Comparison of ENCODE assay signal across 1 cellular context in the genomic region with DNA sequence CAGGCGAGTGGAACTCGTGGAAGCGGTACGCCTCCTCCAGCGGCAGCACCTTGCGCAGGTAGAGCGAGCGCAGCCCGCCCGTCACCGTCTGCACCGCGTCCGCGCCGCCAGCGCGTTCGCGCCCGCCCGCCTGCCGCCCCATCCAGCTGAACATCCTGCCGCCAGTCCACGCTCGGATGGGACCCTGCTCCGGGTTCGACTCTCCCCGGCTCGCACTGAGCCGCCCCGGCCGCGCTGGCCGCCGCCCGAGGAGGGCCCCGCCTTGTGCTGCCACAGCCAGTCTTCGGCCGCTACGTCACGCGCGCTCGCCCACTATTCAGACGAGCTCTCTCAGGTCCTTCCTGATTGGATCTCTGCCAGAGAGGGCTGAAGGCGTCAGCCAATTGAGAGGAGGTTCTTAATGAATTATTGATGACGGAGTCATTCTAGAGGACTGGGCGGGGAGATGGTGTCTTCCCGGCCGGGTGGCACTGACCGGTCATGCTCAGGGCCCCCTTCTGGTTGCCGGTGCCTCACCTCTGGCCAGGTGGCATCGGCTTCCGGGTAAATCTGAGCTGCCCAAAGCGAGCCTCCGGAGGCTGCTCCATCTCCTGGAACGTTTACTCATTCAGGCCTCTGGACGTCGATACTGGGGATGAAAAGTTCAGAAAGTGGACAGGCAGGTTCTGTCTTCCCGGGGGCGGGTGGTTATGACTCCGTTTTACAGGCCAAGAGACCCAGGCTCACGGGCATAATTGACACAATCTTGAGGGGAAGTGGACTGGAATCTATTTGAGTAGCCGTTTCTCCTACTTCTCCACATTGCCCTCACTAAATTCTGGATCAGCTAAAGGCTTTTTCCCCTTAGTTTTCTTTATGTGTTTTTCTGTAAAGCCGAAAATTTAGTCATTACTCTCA.
TF ChIP-seq lines count a peak whose summit lies in the region.

A gene (minus strand): TSS at position 217 of the 897 bp plus-strand sequence. CDS start 63 bp downstream, at position 154.

TF ChIP-seq in HepG2, 621 proteins besides CTCF, POLR2A, EP300 and RAD21 (continued from another document and continues in another):
- TF ChIP-seq, protein P1, sequence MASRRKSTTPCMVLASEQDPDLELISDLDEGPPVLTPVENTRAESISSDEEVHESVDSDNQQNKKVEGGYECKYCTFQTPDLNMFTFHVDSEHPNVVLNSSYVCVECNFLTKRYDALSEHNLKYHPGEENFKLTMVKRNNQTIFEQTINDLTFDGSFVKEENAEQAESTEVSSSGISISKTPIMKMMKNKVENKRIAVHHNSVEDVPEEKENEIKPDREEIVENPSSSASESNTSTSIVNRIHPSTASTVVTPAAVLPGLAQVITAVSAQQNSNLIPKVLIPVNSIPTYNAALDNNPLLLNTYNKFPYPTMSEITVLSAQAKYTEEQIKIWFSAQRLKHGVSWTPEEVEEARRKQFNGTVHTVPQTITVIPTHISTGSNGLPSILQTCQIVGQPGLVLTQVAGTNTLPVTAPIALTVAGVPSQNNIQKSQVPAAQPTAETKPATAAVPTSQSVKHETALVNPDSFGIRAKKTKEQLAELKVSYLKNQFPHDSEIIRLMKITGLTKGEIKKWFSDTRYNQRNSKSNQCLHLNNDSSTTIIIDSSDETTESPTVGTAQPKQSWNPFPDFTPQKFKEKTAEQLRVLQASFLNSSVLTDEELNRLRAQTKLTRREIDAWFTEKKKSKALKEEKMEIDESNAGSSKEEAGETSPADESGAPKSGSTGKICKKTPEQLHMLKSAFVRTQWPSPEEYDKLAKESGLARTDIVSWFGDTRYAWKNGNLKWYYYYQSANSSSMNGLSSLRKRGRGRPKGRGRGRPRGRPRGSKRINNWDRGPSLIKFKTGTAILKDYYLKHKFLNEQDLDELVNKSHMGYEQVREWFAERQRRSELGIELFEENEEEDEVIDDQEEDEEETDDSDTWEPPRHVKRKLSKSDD (CRISPR knock-in tag; IDR thresholded peaks at IDR 0.05; ENCODE audit: low read depth) = 0 out of 2 replicates have a peak, but pooled peaks have one; percentile 32
- TF ChIP-seq SP2 (CRISPR knock-in tag; IDR thresholded peaks at IDR 0.05) (peak; percentile 88), JUND (CRISPR knock-in tag; IDR thresholded peaks at IDR 0.05) (no peak), ZIK1 (CRISPR knock-in tag; IDR thresholded peaks at IDR 0.05; ENCODE audit: borderline replicate concordance, low read depth) (peak; percentile 24; the same call in 1 of the 2 replicates), POLR2AphosphoS5 (IDR thresholded peaks at IDR 0.05; ENCODE audit: low read depth, low read length) (peak; percentile 42; the same call in 1 of the 2 replicates), SP4 (CRISPR knock-in tag; IDR thresholded peaks at IDR 0.05) (peak; percentile 88), MIER3 (CRISPR knock-in tag; IDR thresholded peaks at IDR 0.05; ENCODE audit: borderline replicate concordance) (0 out of 2 replicates have a peak, but pooled peaks have one; percentile 4), KLF11 (CRISPR knock-in tag; IDR thresholded peaks at IDR 0.05) (no peak), MED13 (CRISPR knock-in tag; IDR thresholded peaks at IDR 0.05) (no peak), TARDBP (CRISPR knock-in tag; IDR thresholded peaks at IDR 0.05) (peak; percentile 35; the same call in 1 of the 2 replicates), HMG20B (CRISPR knock-in tag; conservative IDR thresholded peaks at IDR 0.05) (peak; percentile 65), ZNF589 (CRISPR knock-in tag; conservative IDR thresholded peaks at IDR 0.05) (0 out of 2 replicates have a peak, but pooled peaks have one; percentile 2), ZNF672 (CRISPR knock-in tag; IDR thresholded peaks at IDR 0.05) (no peak), SOX13 (IDR thresholded peaks at IDR 0.05) (no peak), SOX13 (CRISPR knock-in tag; conservative IDR thresholded peaks at IDR 0.05 in 1 of 2, IDR thresholded peaks at IDR 0.05 in 1 of 2) (no peak), ZNF768 (CRISPR knock-in tag; IDR thresholded peaks at IDR 0.05) (peak; percentile 66), RARA (CRISPR knock-in tag; IDR thresholded peaks at IDR 0.05) (peak; percentile 40), ZNF431 (CRISPR knock-in tag; IDR thresholded peaks at IDR 0.05; ENCODE audit: borderline replicate concordance, low read depth) (no peak), ARHGAP35 (CRISPR knock-in tag; IDR thresholded peaks at IDR 0.05; ENCODE audit: borderline replicate concordance) (peak; percentile 59; the same call in 1 of the 2 replicates)
- TF ChIP-seq, protein P2, sequence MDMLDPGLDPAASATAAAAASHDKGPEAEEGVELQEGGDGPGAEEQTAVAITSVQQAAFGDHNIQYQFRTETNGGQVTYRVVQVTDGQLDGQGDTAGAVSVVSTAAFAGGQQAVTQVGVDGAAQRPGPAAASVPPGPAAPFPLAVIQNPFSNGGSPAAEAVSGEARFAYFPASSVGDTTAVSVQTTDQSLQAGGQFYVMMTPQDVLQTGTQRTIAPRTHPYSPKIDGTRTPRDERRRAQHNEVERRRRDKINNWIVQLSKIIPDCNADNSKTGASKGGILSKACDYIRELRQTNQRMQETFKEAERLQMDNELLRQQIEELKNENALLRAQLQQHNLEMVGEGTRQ (IDR thresholded peaks at IDR 0.05; ENCODE audit: low read depth, low read length) = no peak
- TF ChIP-seq, protein P2 (CRISPR knock-in tag; IDR thresholded peaks at IDR 0.05; ENCODE audit: borderline replicate concordance) = no peak
- TF ChIP-seq, protein P3, sequence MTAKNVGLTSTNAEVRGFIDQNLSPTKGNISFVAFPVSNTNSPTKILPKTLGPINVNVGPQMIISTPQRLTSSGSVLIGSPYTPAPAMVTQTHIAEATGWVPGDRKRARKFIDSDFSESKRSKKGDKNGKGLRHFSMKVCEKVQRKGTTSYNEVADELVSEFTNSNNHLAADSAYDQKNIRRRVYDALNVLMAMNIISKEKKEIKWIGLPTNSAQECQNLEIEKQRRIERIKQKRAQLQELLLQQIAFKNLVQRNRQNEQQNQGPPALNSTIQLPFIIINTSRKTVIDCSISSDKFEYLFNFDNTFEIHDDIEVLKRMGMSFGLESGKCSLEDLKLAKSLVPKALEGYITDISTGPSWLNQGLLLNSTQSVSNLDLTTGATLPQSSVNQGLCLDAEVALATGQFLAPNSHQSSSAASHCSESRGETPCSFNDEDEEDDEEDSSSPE (CRISPR knock-in tag; IDR thresholded peaks at IDR 0.05) = peak; percentile 83
- TF ChIP-seq, protein P4, sequence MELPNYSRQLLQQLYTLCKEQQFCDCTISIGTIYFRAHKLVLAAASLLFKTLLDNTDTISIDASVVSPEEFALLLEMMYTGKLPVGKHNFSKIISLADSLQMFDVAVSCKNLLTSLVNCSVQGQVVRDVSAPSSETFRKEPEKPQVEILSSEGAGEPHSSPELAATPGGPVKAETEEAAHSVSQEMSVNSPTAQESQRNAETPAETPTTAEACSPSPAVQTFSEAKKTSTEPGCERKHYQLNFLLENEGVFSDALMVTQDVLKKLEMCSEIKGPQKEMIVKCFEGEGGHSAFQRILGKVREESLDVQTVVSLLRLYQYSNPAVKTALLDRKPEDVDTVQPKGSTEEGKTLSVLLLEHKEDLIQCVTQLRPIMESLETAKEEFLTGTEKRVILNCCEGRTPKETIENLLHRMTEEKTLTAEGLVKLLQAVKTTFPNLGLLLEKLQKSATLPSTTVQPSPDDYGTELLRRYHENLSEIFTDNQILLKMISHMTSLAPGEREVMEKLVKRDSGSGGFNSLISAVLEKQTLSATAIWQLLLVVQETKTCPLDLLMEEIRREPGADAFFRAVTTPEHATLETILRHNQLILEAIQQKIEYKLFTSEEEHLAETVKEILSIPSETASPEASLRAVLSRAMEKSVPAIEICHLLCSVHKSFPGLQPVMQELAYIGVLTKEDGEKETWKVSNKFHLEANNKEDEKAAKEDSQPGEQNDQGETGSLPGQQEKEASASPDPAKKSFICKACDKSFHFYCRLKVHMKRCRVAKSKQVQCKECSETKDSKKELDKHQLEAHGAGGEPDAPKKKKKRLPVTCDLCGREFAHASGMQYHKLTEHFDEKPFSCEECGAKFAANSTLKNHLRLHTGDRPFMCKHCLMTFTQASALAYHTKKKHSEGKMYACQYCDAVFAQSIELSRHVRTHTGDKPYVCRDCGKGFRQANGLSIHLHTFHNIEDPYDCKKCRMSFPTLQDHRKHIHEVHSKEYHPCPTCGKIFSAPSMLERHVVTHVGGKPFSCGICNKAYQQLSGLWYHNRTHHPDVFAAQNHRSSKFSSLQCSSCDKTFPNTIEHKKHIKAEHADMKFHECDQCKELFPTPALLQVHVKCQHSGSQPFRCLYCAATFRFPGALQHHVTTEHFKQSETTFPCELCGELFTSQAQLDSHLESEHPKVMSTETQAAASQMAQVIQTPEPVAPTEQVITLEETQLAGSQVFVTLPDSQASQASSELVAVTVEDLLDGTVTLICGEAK (IDR thresholded peaks at IDR 0.05) = no peak
- TF ChIP-seq, protein P4 (CRISPR knock-in tag; IDR thresholded peaks at IDR 0.05) = peak; percentile 34
- TF ChIP-seq, protein P5, sequence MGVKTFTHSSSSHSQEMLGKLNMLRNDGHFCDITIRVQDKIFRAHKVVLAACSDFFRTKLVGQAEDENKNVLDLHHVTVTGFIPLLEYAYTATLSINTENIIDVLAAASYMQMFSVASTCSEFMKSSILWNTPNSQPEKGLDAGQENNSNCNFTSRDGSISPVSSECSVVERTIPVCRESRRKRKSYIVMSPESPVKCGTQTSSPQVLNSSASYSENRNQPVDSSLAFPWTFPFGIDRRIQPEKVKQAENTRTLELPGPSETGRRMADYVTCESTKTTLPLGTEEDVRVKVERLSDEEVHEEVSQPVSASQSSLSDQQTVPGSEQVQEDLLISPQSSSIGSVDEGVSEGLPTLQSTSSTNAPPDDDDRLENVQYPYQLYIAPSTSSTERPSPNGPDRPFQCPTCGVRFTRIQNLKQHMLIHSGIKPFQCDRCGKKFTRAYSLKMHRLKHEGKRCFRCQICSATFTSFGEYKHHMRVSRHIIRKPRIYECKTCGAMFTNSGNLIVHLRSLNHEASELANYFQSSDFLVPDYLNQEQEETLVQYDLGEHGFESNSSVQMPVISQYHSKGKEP (CRISPR knock-in tag; IDR thresholded peaks at IDR 0.05) = no peak
- TF ChIP-seq, protein P6, sequence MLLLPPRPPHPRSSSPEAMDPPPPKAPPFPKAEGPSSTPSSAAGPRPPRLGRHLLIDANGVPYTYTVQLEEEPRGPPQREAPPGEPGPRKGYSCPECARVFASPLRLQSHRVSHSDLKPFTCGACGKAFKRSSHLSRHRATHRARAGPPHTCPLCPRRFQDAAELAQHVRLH (CRISPR knock-in tag; IDR thresholded peaks at IDR 0.05; ENCODE audit: borderline replicate concordance, low read depth) = no peak; the same call in 1 of the 2 replicates
- TF ChIP-seq, protein P7, sequence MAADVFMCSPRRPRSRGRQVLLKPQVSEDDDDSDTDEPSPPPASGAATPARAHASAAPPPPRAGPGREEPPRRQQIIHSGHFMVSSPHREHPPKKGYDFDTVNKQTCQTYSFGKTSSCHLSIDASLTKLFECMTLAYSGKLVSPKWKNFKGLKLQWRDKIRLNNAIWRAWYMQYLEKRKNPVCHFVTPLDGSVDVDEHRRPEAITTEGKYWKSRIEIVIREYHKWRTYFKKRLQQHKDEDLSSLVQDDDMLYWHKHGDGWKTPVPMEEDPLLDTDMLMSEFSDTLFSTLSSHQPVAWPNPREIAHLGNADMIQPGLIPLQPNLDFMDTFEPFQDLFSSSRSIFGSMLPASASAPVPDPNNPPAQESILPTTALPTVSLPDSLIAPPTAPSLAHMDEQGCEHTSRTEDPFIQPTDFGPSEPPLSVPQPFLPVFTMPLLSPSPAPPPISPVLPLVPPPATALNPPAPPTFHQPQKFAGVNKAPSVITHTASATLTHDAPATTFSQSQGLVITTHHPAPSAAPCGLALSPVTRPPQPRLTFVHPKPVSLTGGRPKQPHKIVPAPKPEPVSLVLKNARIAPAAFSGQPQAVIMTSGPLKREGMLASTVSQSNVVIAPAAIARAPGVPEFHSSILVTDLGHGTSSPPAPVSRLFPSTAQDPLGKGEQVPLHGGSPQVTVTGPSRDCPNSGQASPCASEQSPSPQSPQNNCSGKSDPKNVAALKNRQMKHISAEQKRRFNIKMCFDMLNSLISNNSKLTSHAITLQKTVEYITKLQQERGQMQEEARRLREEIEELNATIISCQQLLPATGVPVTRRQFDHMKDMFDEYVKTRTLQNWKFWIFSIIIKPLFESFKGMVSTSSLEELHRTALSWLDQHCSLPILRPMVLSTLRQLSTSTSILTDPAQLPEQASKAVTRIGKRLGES (CRISPR knock-in tag; IDR thresholded peaks at IDR 0.05; ENCODE audit: borderline replicate concordance) = no peak
- TF ChIP-seq, protein P8, sequence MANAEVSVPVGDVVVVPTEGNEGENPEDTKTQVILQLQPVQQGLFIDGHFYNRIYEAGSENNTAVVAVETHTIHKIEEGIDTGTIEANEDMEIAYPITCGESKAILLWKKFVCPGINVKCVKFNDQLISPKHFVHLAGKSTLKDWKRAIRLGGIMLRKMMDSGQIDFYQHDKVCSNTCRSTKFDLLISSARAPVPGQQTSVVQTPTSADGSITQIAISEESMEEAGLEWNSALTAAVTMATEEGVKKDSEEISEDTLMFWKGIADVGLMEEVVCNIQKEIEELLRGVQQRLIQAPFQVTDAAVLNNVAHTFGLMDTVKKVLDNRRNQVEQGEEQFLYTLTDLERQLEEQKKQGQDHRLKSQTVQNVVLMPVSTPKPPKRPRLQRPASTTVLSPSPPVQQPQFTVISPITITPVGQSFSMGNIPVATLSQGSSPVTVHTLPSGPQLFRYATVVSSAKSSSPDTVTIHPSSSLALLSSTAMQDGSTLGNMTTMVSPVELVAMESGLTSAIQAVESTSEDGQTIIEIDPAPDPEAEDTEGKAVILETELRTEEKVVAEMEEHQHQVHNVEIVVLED (CRISPR knock-in tag; IDR thresholded peaks at IDR 0.05; ENCODE audit: borderline replicate concordance) = peak; percentile 51; the same call in 1 of the 2 replicates
